Comparison of ENCODE assay signal across 20 cellular contexts in genomic region chr13:97317933-97318332, GRCh38.
"Had no signal": no experiment of that assay in that cellular context is flagged by ENCODE, and none has a peak within 500 bp of the region (broad histone marks: within the 10 kb centered on the region; RNA-seq: fewer than 3 reads in every experiment).

No MANE protein-coding gene starts in this region.

- H3K27me3 ChIP-seq: colonic mucosa, foreskin keratinocyte, right atrium auricular region, testis, tibial nerve had no signal

- H3K36me3 Mint-ChIP-seq: natural killer cell had no signal

- H3K9me3 Mint-ChIP-seq: endodermal cell, natural killer cell had no signal

- ATAC-seq: foreskin keratinocyte; left colon; natural killer cell; stimulated activated naive CD8-positive, alpha-beta T cell treated with anti-CD3 and anti-CD28 coated beads, Interleukin-15, Interleukin-2, amounts not matched to agents 100 U/mL and 50 U/mL, for 24 hours had no signal

- DNase-seq: cerebellar nuclear complex; colonic mucosa; dermis blood vessel endothelial cell; effector CD4-positive, alpha-beta T cell; endodermal cell; erythroblast; foreskin keratinocyte; head of caudate nucleus; hippocampal formation; left colon; mucosa of descending colon; natural killer cell; posterior cingulate gyrus; stimulated activated CD4-positive, alpha-beta T cell treated with anti-CD3 and anti-CD28 coated beads, Interleukin-2, amount 100 ng/mL, for 48 hours; stimulated activated naive CD8-positive, alpha-beta T cell treated with anti-CD3 and anti-CD28 coated beads, Interleukin-15, Interleukin-2, amounts not matched to agents 100 U/mL and 50 U/mL, for 24 hours; testis had no signal

- H3K9me3 ChIP-seq: colonic mucosa, mucosa of descending colon, right atrium auricular region, testis, tibial nerve had no signal

- H3K4me3 Mint-ChIP-seq: endodermal cell, natural killer cell, neural crest cell had no signal

- H3K27ac ChIP-seq: foreskin keratinocyte, testis had no signal

- H3K4me3 ChIP-seq: colonic mucosa, mucosa of descending colon, right atrium auricular region, smooth muscle cell, testis, tibial nerve had no signal

- H3K4me1 Mint-ChIP-seq: endodermal cell had no signal

- H3K4me2 ChIP-seq: smooth muscle cell had no signal

- H3K4me1 ChIP-seq: colonic mucosa, foreskin keratinocyte had no signal

- H3K36me3 ChIP-seq: colonic mucosa, right atrium auricular region, tibial nerve had no signal

- H3K27ac Mint-ChIP-seq: endodermal cell had no signal
